ENCODE assay signal across 18 cellular contexts in genomic region chr18:61580061-61580460, GRCh38.
"Had no signal": no experiment of that assay in that cellular context is flagged by ENCODE, and none has a peak within 500 bp of the region (broad histone marks: within the 10 kb centered on the region; RNA-seq: fewer than 3 reads in every experiment).

No MANE protein-coding gene starts in this region.

- ATAC-seq: activated CD4-positive, CD25-positive, alpha-beta regulatory T cell treated with anti-CD3 and anti-CD28 coated beads, Interleukin-2, amount 50 U/mL, for 24 hours; activated naive CD4-positive, alpha-beta T cell treated with anti-CD3 and anti-CD28 coated beads, Interleukin-2, amount 50 U/mL, for 72 hours; activated T-cell treated with anti-CD3 and anti-CD28 coated beads, Interleukin-2, amount 50 U/mL, for 4 hours; left cardiac atrium; natural killer cell; right lobe of liver had no signal

- H3K27ac ChIP-seq: right lobe of liver, spleen, transverse colon had no signal

- H3K36me3 Mint-ChIP-seq: activated naive CD4-positive, alpha-beta T cell treated with anti-CD3 and anti-CD28 coated beads, Interleukin-2, amount 50 U/mL, for 72 hours; natural killer cell had no signal

- H3K36me3 ChIP-seq: right lobe of liver, spleen, transverse colon had no signal

- H3K9me3 ChIP-seq: right lobe of liver, spleen, transverse colon had no signal

- H3K9me3 Mint-ChIP-seq: activated naive CD4-positive, alpha-beta T cell treated with anti-CD3 and anti-CD28 coated beads, Interleukin-2, amount 50 U/mL, for 72 hours; activated T-cell treated with anti-CD3 and anti-CD28 coated beads, Interleukin-2, amount 50 U/mL, for 4 hours; natural killer cell had no signal

- DNase-seq: activated CD4-positive, alpha-beta T cell treated with anti-CD3 and anti-CD28 coated beads, Interleukin-2, amount 50 U/mL, for 48 hours; activated effector memory CD4-positive, alpha-beta T cell treated with anti-CD3 and anti-CD28 coated beads, Interleukin-2, amount 50 U/mL, for 16 hours; activated T-cell treated with anti-CD3 and anti-CD28 coated beads, Interleukin-2, amount 50 U/mL, for 4 hours; hippocampal formation; left cardiac atrium; natural killer cell; nucleus accumbens; right lobe of liver; spleen; stimulated activated CD4-positive, alpha-beta T cell treated with anti-CD3 and anti-CD28 coated beads, Interleukin-2, amount 100 ng/mL, for 24 hours; stimulated activated naive CD4-positive, alpha-beta T cell; substantia nigra; transverse colon had no signal

- H3K4me3 ChIP-seq: lung, right lobe of liver, spleen, transverse colon had no signal

- H3K27me3 ChIP-seq: right lobe of liver had no signal

- H3K4me3 Mint-ChIP-seq: activated T-cell treated with anti-CD3 and anti-CD28 coated beads, Interleukin-2, amount 50 U/mL, for 4 hours; natural killer cell had no signal

- FAIRE-seq: bronchial epithelial cell had no signal

- H3K27ac Mint-ChIP-seq: activated naive CD4-positive, alpha-beta T cell treated with anti-CD3 and anti-CD28 coated beads, Interleukin-2, amount 50 U/mL, for 72 hours; natural killer cell; progenitor cell of endocrine pancreas had no signal
